Comparison of ENCODE assay signal across 24 cellular contexts in genomic region chr3:72802001-72802400, GRCh38.
"Had no signal": no experiment of that assay in that cellular context is flagged by ENCODE, and none has a peak within 500 bp of the region (broad histone marks: within the 10 kb centered on the region; RNA-seq: fewer than 3 reads in every experiment).

No MANE protein-coding gene starts in this region.

- DNase-seq: IMR-90, Karpas-422, KG1, MM.1S, NCI-H1092 treated with DMSO at 0.1 percent for 48 hours, NCI-H1436, NCI-H187, NCI-H2029, NCI-H2081 treated with DMSO at 0.1 percent for 48 hours, NCI-H2171, NCI-H226, NCI-H446, NCI-H510A, NCI-H524 treated with DMSO at 0.1 percent for 48 hours, NCI-H69, NCI-H774, Right ventricle myocardium superior, RPMI8226, SIG-M5, SK-N-SH, SW 1271 had no signal

- H3K27me3 ChIP-seq: SJSA1 had no signal

- FAIRE-seq: HepG2, RCC 7860 had no signal

- H3K27ac ChIP-seq: SJSA1 had no signal

- H3K9me3 ChIP-seq: SJSA1, SK-N-SH had no signal

- H3K36me3 ChIP-seq: SJSA1 had no signal

- H3K4me1 ChIP-seq: SJSA1 had no signal

- H3K4me2 ChIP-seq: SK-N-SH had no signal

- H3K9ac ChIP-seq: SK-N-SH had no signal

- ATAC-seq: HepG2 had no signal

- H3K4me3 ChIP-seq: SJSA1 had no signal
